Comparison of ENCODE assay signal across 17 cellular contexts in genomic region chr2:190693533-190694226, GRCh38. TPM values are rescaled to one million over a fixed set of nuclear protein-coding genes. Genes with fewer than 3 reads are reported as not detected.
DNase-seq lines count a peak whose midpoint lies in the region; ATAC-seq and TF ChIP-seq lines count a peak whose summit lies in the region.
"Had no signal": no experiment of that assay in that cellular context is flagged by ENCODE, and none has a peak within 500 bp of the region (broad histone marks: within the 10 kb centered on the region; RNA-seq: fewer than 3 reads in every experiment).

No MANE protein-coding gene starts in this region.

- H3K27ac ChIP-seq in Karpas-422 (ENCODE audit: low read length) (no peak overlapping the region), testis (no peak overlapping the region)
- H3K27ac ChIP-seq: A549 had no signal

- no peak overlapping the region for H3K4me2 ChIP-seq in Karpas-422 (ENCODE audit: low read depth, low read length, poor library complexity, severe bottlenecking)
- H3K4me2 ChIP-seq: A549 had no signal

- intact Hi-C loops in activated CD4-positive, alpha-beta T cell treated with anti-CD3 and anti-CD28 coated beads, Interleukin-2, amount 10 ng/mL, durations not matched to agents 24 days and 14 days (cut with micrococcal nuclease) = loop anchor here (2.0 kb wide), 1 partner anchor 45 kb away; the partner anchor contains the start of gene NAB1
- intact Hi-C loops in testis (cut with DNase I; ENCODE audit: low total_unique reads) = no loop called here

- H3K9me3 ChIP-seq in Karpas-422 (ENCODE audit: low read length) = no peaks in the 10 kb centered on the region
- H3K9me3 ChIP-seq in testis = no peaks in the 10 kb centered on the region
- H3K9me3 ChIP-seq: A549 had no signal

- no peak overlapping the region for H3K4me3 Mint-ChIP-seq in activated CD4-positive, alpha-beta T cell treated with anti-CD3 and anti-CD28 coated beads, Interleukin-2, amount 10 ng/mL, durations not matched to agents 24 days and 14 days
- peak overlapping the region; percentile 56 for H3K4me3 Mint-ChIP-seq in activated T-helper 17 cell treated with anti-CD3 and anti-CD28 coated beads, Interleukin-2, amount 50 U/mL, for 72 hours
- H3K4me3 Mint-ChIP-seq: mesothelial cell of epicardium had no signal

- peak; percentile 73 for ATAC-seq in GM19395 (IDR thresholded peaks at IDR 0.05; ENCODE audit: unreplicated experiment)
- ATAC-seq in HG02870 (IDR thresholded peaks at IDR 0.05; ENCODE audit: unreplicated experiment) = peak; percentile 83
- peak; percentile 60 for ATAC-seq in activated T-helper 17 cell treated with anti-CD3 and anti-CD28 coated beads, Interleukin-2, amount 50 U/mL, for 72 hours (replicated peaks)
- ATAC-seq: A549 had no signal

- H2AFZ ChIP-seq in Karpas-422 (ENCODE audit: low read length) = no peak overlapping the region

- H3K27me3 Mint-ChIP-seq in activated CD4-positive, alpha-beta T cell treated with anti-CD3 and anti-CD28 coated beads, Interleukin-2, amount 10 ng/mL, durations not matched to agents 24 days and 14 days = no peaks in the 10 kb centered on the region
- H3K27me3 Mint-ChIP-seq in activated T-helper 17 cell treated with anti-CD3 and anti-CD28 coated beads, Interleukin-2, amount 50 U/mL, for 72 hours = no peaks in the 10 kb centered on the region

- H3K4me1 ChIP-seq in Karpas-422 (ENCODE audit: low read length) (no peaks in the 10 kb centered on the region), testis (no peaks in the 10 kb centered on the region)
- H3K4me1 ChIP-seq: A549 had no signal

- H3K4me1 Mint-ChIP-seq in activated CD4-positive, alpha-beta T cell treated with anti-CD3 and anti-CD28 coated beads, Interleukin-2, amount 10 ng/mL, durations not matched to agents 24 days and 14 days = peaks cover 18% of the 10 kb centered on the region
- peaks cover 15% of the 10 kb centered on the region for H3K4me1 Mint-ChIP-seq in activated T-helper 17 cell treated with anti-CD3 and anti-CD28 coated beads, Interleukin-2, amount 50 U/mL, for 72 hours

- H3K4me3 ChIP-seq in Karpas-422 (ENCODE audit: low read length) (no peak overlapping the region), testis (no peak overlapping the region)
- H3K4me3 ChIP-seq: A549 had no signal

- H3K79me2 ChIP-seq in Karpas-422 (ENCODE audit: low read length) = no peaks in the 10 kb centered on the region

- H4K20me1 ChIP-seq in Karpas-422 (ENCODE audit: insufficient read depth, low read depth, low read length) = no peaks in the 10 kb centered on the region

- peak; percentile 24 for DNase-seq in activated CD4-positive, alpha-beta T cell treated with anti-CD3 and anti-CD28 coated beads for 48 hours
- no peak for DNase-seq in activated CD4-positive, alpha-beta T cell treated with anti-CD3 and anti-CD28 coated beads, Interleukin-2, amount 10 ng/mL, durations not matched to agents 24 days and 14 days
- no peak for DNase-seq in Karpas-422
- DNase-seq in testis = no peak
- DNase-seq in SIG-M5 treated with dmso at 0.1 percent for 504 hours (lab: John Stamatoyannopoulos, UW; ENCODE audit: unreplicated experiment) = no peak
- DNase-seq: activated CD4-positive, alpha-beta T cell treated with anti-CD3 and anti-CD28 coated beads for 1 hour; NCI-H1048; NCI-H510A treated with DMSO at 0.1 percent for 48 hours; posterior cingulate gyrus; stimulated activated CD4-positive, alpha-beta T cell treated with anti-CD3 and anti-CD28 coated beads, Interleukin-15, amount 100 ng/mL, for 24 hours; trophoblast cell had no signal

- no peak for TF ChIP-seq CTCF in testis (IDR thresholded peaks at IDR 0.05)

- H3K27ac Mint-ChIP-seq in activated CD4-positive, alpha-beta T cell treated with anti-CD3 and anti-CD28 coated beads, Interleukin-2, amount 10 ng/mL, durations not matched to agents 24 days and 14 days = no peak overlapping the region
- peak overlapping the region; percentile 84 for H3K27ac Mint-ChIP-seq in activated T-helper 17 cell treated with anti-CD3 and anti-CD28 coated beads, Interleukin-2, amount 50 U/mL, for 72 hours
- H3K27ac Mint-ChIP-seq: activated T-helper 2 cell treated with anti-CD3 and anti-CD28 coated beads, Interferon-gamma antibody, Interleukin-2, Interleukin-4, amounts not matched to agents 10 μg/mL and 5 μg/mL and 100 μg/mL, durations not matched to agents 14 hours and 24 hours and 36 hours; mesothelial cell of epicardium had no signal

- WGBS in testis, 2 donors = 87 to 98% methylated on average over 2 of the region's 2 CpGs

- H3K27me3 ChIP-seq in Karpas-422 (ENCODE audit: low read length) (no peaks in the 10 kb centered on the region), testis (no peaks in the 10 kb centered on the region)

- TF ChIP-seq POLR2A in testis (IDR thresholded peaks at IDR 0.05) = no peak

- peaks cover 30% of the 10 kb centered on the region for H3K36me3 Mint-ChIP-seq in activated CD4-positive, alpha-beta T cell treated with anti-CD3 and anti-CD28 coated beads, Interleukin-2, amount 10 ng/mL, durations not matched to agents 24 days and 14 days (ENCODE audit: low read depth)
- peaks cover 45% of the 10 kb centered on the region for H3K36me3 Mint-ChIP-seq in activated T-helper 17 cell treated with anti-CD3 and anti-CD28 coated beads, Interleukin-2, amount 50 U/mL, for 72 hours (ENCODE audit: low read depth)

- H3K9me2 ChIP-seq in Karpas-422 (replicated peaks; ENCODE audit: insufficient read depth, low read length) = no peaks in the 10 kb centered on the region

- H3K9me3 Mint-ChIP-seq in activated CD4-positive, alpha-beta T cell treated with anti-CD3 and anti-CD28 coated beads, Interleukin-2, amount 10 ng/mL, durations not matched to agents 24 days and 14 days = peaks cover 11% of the 10 kb centered on the region
- H3K9me3 Mint-ChIP-seq in activated T-helper 17 cell treated with anti-CD3 and anti-CD28 coated beads, Interleukin-2, amount 50 U/mL, for 72 hours = no peaks in the 10 kb centered on the region
- H3K9me3 Mint-ChIP-seq: activated T-helper 2 cell treated with anti-CD3 and anti-CD28 coated beads, Interferon-gamma antibody, Interleukin-2, Interleukin-4, amounts not matched to agents 10 μg/mL and 5 μg/mL and 100 μg/mL, durations not matched to agents 14 hours and 24 hours and 36 hours; mesothelial cell of epicardium had no signal

- no peaks in the 10 kb centered on the region for H3K36me3 ChIP-seq in Karpas-422 (ENCODE audit: insufficient read depth, low read length)
- H3K36me3 ChIP-seq in testis (ENCODE audit: low read depth, missing control alignments) = no peaks in the 10 kb centered on the region

- no peak overlapping the region for H3K9ac ChIP-seq in Karpas-422 (ENCODE audit: low read length)

RNA-seq across cellular contexts. Expression of gene NAB1, which starts 44.8 kb away (rescaled TPM):
- total RNA-seq in activated CD4-positive, alpha-beta T cell treated with anti-CD3 and anti-CD28 coated beads, Interleukin-2, amount 10 ng/mL, durations not matched to agents 24 days and 14 days = 34.1 and 37.4 TPM in 2 replicates
- total RNA-seq in activated T-helper 17 cell treated with anti-CD3 and anti-CD28 coated beads, Interleukin-2, amount 50 U/mL, for 72 hours = 10 to 100 TPM; 35.6 to 44.7 TPM
- 15.7 and 19.6 TPM in 2 replicates for total RNA-seq in Karpas-422 (2014; rRNA removed; shearing (Covaris generic); ENCODE audit: low replicate concordance)
- 10 to 100 TPM; 61.4 to 81.0 TPM for total RNA-seq in testis
- 33.8 TPM for polyA plus RNA-seq in testis (ENCODE audit: insufficient read depth, low read depth, low replicate concordance)
